In the genomic region with DNA sequence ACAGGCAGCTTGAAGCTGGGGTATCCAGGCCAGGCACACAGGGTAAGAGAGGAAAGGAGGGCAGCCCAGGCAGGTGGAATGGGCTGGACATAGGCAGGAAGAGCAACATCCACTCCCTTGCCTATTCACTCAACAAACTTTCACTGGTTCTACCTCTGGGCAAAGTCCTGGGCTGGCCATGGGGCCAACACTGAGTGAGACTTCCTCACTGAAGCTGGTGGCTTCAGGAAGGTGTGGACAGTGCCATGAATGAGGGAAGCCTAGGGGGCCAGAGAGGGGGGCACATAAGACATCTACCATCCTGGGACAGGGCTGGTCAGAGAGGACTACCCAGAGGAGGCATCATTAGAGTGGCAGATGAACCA, we compare ENCODE assay signal across 2 cellular contexts.
TF ChIP-seq lines count a peak whose summit lies in the region.

No MANE protein-coding gene starts in this region.

TF ChIP-seq in HepG2, 621 proteins besides CTCF, POLR2A, EP300 and RAD21:
- no peak for TF ChIP-seq ZNF724P (CRISPR knock-in tag; IDR thresholded peaks at IDR 0.05; ENCODE audit: borderline replicate concordance)
- no peak for TF ChIP-seq SIN3A (IDR thresholded peaks at IDR 0.05; ENCODE audit: borderline replicate concordance, low read depth, low read length)
- no peak for TF ChIP-seq REL (CRISPR knock-in tag; conservative IDR thresholded peaks at IDR 0.05)
- no peak for TF ChIP-seq HDAC2 (CRISPR knock-in tag; IDR thresholded peaks at IDR 0.05)
- TF ChIP-seq KLF16 (CRISPR knock-in tag; IDR thresholded peaks at IDR 0.05), result no peak
- no peak for TF ChIP-seq ELF1 (CRISPR knock-in tag; IDR thresholded peaks at IDR 0.05)
- TF ChIP-seq ZNF3 (CRISPR knock-in tag; IDR thresholded peaks at IDR 0.05), result peak; percentile 36; the same call in 1 of the 2 replicates

TF ChIP-seq in SK-N-SH, 30 proteins besides CTCF, POLR2A, EP300 and RAD21:
- TF ChIP-seq SIN3A (IDR thresholded peaks at IDR 0.05; ENCODE audit: borderline replicate concordance, low read depth, low read length) (no peak), POLR2AphosphoS5 (IDR thresholded peaks at IDR 0.05; ENCODE audit: low read depth, low read length) (no peak), NFIC (IDR thresholded peaks at IDR 0.05; ENCODE audit: borderline replicate concordance) (no peak), TCF12 (IDR thresholded peaks at IDR 0.05) (no peak), EZH2phosphoT487 (IDR thresholded peaks at IDR 0.05; ENCODE audit: borderline replicate concordance, low read depth) (no peak), SMC3 (IDR thresholded peaks at IDR 0.05; ENCODE audit: low read depth, low read length) (no peak), RXRA (IDR thresholded peaks at IDR 0.05; ENCODE audit: borderline replicate concordance, low read depth) (no peak), RCOR1 (IDR thresholded peaks at IDR 0.05; ENCODE audit: low read length) (no peak), TAF1 (IDR thresholded peaks at IDR 0.05; ENCODE audit: borderline replicate concordance, low read depth, low read length) (no peak), YY1 (IDR thresholded peaks at IDR 0.05; ENCODE audit: low read depth) (no peak), NRF1 (IDR thresholded peaks at IDR 0.05; ENCODE audit: low read depth, low read length) (no peak), ELF1 (IDR thresholded peaks at IDR 0.05) (no peak), MEF2A (IDR thresholded peaks at IDR 0.05; ENCODE audit: borderline replicate concordance, low read depth) (no peak), GATA2 (CRISPR knock-in tag; IDR thresholded peaks at IDR 0.05) (no peak)
- TF ChIP-seq, protein P1, sequence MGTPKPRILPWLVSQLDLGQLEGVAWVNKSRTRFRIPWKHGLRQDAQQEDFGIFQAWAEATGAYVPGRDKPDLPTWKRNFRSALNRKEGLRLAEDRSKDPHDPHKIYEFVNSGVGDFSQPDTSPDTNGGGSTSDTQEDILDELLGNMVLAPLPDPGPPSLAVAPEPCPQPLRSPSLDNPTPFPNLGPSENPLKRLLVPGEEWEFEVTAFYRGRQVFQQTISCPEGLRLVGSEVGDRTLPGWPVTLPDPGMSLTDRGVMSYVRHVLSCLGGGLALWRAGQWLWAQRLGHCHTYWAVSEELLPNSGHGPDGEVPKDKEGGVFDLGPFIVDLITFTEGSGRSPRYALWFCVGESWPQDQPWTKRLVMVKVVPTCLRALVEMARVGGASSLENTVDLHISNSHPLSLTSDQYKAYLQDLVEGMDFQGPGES (IDR thresholded peaks at IDR 0.05; ENCODE audit: low read depth, low read length), result no peak
- TF ChIP-seq, protein P2, sequence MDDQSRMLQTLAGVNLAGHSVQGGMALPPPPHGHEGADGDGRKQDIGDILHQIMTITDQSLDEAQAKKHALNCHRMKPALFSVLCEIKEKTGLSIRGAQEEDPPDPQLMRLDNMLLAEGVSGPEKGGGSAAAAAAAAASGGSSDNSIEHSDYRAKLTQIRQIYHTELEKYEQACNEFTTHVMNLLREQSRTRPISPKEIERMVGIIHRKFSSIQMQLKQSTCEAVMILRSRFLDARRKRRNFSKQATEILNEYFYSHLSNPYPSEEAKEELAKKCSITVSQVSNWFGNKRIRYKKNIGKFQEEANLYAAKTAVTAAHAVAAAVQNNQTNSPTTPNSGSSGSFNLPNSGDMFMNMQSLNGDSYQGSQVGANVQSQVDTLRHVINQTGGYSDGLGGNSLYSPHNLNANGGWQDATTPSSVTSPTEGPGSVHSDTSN (IDR thresholded peaks at IDR 0.05), result no peak
- TF ChIP-seq, protein P3, sequence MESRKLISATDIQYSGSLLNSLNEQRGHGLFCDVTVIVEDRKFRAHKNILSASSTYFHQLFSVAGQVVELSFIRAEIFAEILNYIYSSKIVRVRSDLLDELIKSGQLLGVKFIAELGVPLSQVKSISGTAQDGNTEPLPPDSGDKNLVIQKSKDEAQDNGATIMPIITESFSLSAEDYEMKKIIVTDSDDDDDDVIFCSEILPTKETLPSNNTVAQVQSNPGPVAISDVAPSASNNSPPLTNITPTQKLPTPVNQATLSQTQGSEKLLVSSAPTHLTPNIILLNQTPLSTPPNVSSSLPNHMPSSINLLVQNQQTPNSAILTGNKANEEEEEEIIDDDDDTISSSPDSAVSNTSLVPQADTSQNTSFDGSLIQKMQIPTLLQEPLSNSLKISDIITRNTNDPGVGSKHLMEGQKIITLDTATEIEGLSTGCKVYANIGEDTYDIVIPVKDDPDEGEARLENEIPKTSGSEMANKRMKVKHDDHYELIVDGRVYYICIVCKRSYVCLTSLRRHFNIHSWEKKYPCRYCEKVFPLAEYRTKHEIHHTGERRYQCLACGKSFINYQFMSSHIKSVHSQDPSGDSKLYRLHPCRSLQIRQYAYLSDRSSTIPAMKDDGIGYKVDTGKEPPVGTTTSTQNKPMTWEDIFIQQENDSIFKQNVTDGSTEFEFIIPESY (IDR thresholded peaks at IDR 0.05; ENCODE audit: borderline replicate concordance, low read depth), result no peak
